Comparison of ENCODE assay signal across 17 cellular contexts in genomic region chr13:76758738-76759137, GRCh38.
DNase-seq lines count a peak whose midpoint lies in the region; ATAC-seq and TF ChIP-seq lines count a peak whose summit lies in the region.
"Had no signal": no experiment of that assay in that cellular context is flagged by ENCODE, and none has a peak within 500 bp of the region (broad histone marks: within the 10 kb centered on the region; RNA-seq: fewer than 3 reads in every experiment).

No MANE protein-coding gene starts in this region.

- TF ChIP-seq CTCF in RWPE1 (conservative IDR thresholded peaks at IDR 0.05; ENCODE audit: low read depth) (no peak), left lung (IDR thresholded peaks at IDR 0.05) (no peak), testis (IDR thresholded peaks at IDR 0.05) (no peak), sigmoid colon (IDR thresholded peaks at IDR 0.05) (no peak)

- 95 to 97% methylated on average over 1 of the region's 1 CpG for WGBS in testis, 2 donors
- WGBS in sigmoid colon, 2 donors = 86 to 98% methylated on average over 1 of the region's 1 CpG

- POLR2A ChIA-PET in RWPE1 (lab: Yijun Ruan, JAX; ENCODE audit: low non-redundant PET) = no interaction called here

- H3K9me3 ChIP-seq in left lung (no peaks in the 10 kb centered on the region), testis (no peaks in the 10 kb centered on the region), sigmoid colon (no peaks in the 10 kb centered on the region)

- TF ChIP-seq POLR2A in testis (IDR thresholded peaks at IDR 0.05) (no peak), sigmoid colon (IDR thresholded peaks at IDR 0.05) (no peak)

- no peaks in the 10 kb centered on the region for H3K36me3 ChIP-seq in left lung
- H3K36me3 ChIP-seq in testis (ENCODE audit: low read depth, missing control alignments) = no peaks in the 10 kb centered on the region
- no peaks in the 10 kb centered on the region for H3K36me3 ChIP-seq in sigmoid colon

- H3K4me3 ChIP-seq in left lung = no peak overlapping the region
- no peak overlapping the region for H3K4me3 ChIP-seq in testis
- no peak overlapping the region for H3K4me3 ChIP-seq in sigmoid colon
- H3K4me3 ChIP-seq: GM23248 had no signal

- TF ChIP-seq EP300 in sigmoid colon (IDR thresholded peaks at IDR 0.05) = no peak

- H3K4me1 ChIP-seq in left lung (peaks cover 0 to 14% of the 10 kb centered on the region in 2 donors), testis (no peaks in the 10 kb centered on the region), sigmoid colon (peaks cover 0 to 31% (median 11%) of the 10 kb centered on the region in 4 donors)

- CTCF ChIA-PET in RWPE1 (lab: Yijun Ruan, JAX) = no interaction called here

- H3K27me3 ChIP-seq in left lung (no peaks in the 10 kb centered on the region), testis (no peaks in the 10 kb centered on the region), sigmoid colon (no peaks in the 10 kb centered on the region)

- DNase-seq in DMS53 (lab: John Stamatoyannopoulos, UW) (peak; percentile 44), RWPE1 (ENCODE audit: low spot score) (peak; percentile 1), dermis blood vessel endothelial cell (peak; percentile 27), left lung (no peak), NCI-H510A (lab: John Stamatoyannopoulos, UW) (no peak), testis (no peak), sigmoid colon (no peak)
- DNase-seq in stimulated activated CD4-positive, alpha-beta T cell treated with anti-CD3 and anti-CD28 coated beads, Interleukin-1b, Interleukin-23, amount 100 ng/mL, for 48 hours = no peak
- DNase-seq: C1 segment of cervical spinal cord, GF-D8, GM23248, Kasumi-1, NCI-H1417 treated with DMSO at 0.1 percent for 48 hours, NCI-H1930, NCI-H2171, NCI-H446 treated with DMSO at 0.1 percent for 48 hours, NCI-H774 had no signal

- ATAC-seq in left lung = peak; percentile 82

- no peak overlapping the region for H3K27ac ChIP-seq in RWPE1
- no peak overlapping the region for H3K27ac ChIP-seq in left lung
- no peak overlapping the region for H3K27ac ChIP-seq in testis
- H3K27ac ChIP-seq in sigmoid colon = no peak overlapping the region
- H3K27ac ChIP-seq: GM23248 had no signal

- intact Hi-C loops in left lung (cut with DNase I) (no loop called here), testis (cut with DNase I; ENCODE audit: low total_unique reads) (no loop called here), sigmoid colon (cut with DNase I) (no loop called here)

Comparison
In these comparisons a context has a peak if more than half of its experiments do, and no peak if none do; other contexts are left out.
1. DNase-seq: peak in DMS53 (single experiment), RWPE1 (single experiment) and dermis blood vessel endothelial cell (single experiment); none in left lung (0 of 2), NCI-H510A (single experiment), testis (single experiment), sigmoid colon (single experiment) and stimulated activated CD4-positive, alpha-beta T cell treated with anti-CD3 and anti-CD28 coated beads, Interleukin-1b, Interleukin-23, amount 100 ng/mL, for 48 hours (single experiment).